In the genomic region with DNA sequence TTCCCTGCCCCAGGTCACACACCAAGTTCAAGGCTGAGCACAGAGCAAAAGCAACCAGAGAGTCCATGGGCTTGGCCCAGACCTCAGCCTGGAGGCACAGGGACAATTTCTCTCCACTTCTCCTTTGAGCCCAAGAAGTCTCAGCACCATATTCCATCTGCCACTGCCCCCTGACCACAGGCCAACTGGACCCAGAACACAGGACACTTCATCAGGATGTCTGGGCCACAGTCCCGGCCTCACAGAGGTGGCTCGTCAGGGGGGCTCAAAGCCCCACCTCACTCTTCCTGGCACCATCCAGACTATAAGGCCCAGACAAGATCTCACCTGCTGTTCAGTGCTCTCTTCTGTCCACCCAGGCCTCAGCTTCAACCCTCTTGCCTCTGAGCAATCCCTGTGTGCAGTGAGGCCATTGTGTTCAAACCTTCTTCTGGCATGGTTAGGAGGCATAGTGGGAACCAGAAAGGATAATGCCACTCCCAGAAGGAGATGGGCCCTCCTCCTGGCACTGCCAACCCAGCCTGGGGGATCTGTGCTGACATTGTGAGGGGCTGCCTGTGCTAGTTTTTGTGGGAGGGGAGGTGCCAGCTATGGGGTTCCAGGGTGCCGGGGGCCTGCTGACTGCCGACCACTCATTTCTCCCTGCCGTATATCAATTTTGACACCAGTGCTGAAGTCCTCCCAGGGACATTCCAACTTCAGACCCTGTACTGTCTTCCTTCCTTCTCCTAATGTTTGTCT, we compare ENCODE assay signal across 1 cellular context.
TF ChIP-seq lines count a peak whose summit lies in the region.

No MANE protein-coding gene starts in this region.

TF ChIP-seq in IMR-90, 13 proteins besides CTCF, POLR2A, EP300 and RAD21 (continued from another document):
- TF ChIP-seq, protein P1, sequence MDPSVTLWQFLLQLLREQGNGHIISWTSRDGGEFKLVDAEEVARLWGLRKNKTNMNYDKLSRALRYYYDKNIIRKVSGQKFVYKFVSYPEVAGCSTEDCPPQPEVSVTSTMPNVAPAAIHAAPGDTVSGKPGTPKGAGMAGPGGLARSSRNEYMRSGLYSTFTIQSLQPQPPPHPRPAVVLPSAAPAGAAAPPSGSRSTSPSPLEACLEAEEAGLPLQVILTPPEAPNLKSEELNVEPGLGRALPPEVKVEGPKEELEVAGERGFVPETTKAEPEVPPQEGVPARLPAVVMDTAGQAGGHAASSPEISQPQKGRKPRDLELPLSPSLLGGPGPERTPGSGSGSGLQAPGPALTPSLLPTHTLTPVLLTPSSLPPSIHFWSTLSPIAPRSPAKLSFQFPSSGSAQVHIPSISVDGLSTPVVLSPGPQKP (IDR thresholded peaks at IDR 0.05; ENCODE audit: borderline replicate concordance, low read depth, low read length) = no peak
- TF ChIP-seq USF2 (IDR thresholded peaks at IDR 0.05; ENCODE audit: low read depth, low read length) (no peak), NFE2L2 (IDR thresholded peaks at IDR 0.05; ENCODE audit: low read depth, low read length) (no peak), MXI1 (IDR thresholded peaks at IDR 0.05; ENCODE audit: borderline replicate concordance, low read depth, low read length) (no peak), CHD1 (IDR thresholded peaks at IDR 0.05; ENCODE audit: low read depth, low read length) (no peak), RFX5 (IDR thresholded peaks at IDR 0.05; ENCODE audit: low read depth, low read length) (no peak), MAZ (IDR thresholded peaks at IDR 0.05; ENCODE audit: borderline replicate concordance, low read depth, low read length) (no peak), CEBPB (IDR thresholded peaks at IDR 0.05; ENCODE audit: low read depth, low read length) (no peak)
